In the genomic region with DNA sequence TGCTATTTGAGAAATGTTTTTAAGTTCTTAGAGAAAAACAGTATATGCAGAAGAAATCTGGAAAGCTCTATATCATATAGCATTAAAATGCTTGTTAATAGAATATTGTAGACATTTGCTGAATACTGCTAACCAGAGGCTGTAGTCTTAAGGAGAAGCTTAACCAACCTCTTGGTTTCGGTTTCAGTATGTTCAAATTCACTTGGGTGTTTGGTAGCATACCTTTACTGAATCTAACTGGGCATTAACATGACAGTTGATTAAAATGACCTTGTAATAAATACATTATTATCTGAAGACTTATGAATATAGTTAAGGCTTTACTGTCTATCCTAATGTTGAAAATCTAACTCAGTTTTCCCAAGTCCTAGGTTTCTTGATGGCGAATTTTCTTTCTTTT, we compare ENCODE assay signal across 8 cellular contexts. TPM values are rescaled to one million over a fixed set of nuclear protein-coding genes. Genes with fewer than 3 reads are reported as not detected.
DNase-seq lines count a peak whose midpoint lies in the region; ATAC-seq and TF ChIP-seq lines count a peak whose summit lies in the region.

No MANE protein-coding gene starts in this region.

- no peaks in the 10 kb centered on the region for H3K27me3 ChIP-seq in naive thymus-derived CD4-positive, alpha-beta T cell (ENCODE audit: control insufficient read depth in 2 of 2, insufficient read depth in 2 of 2, low read length in 2 of 2)
- H3K27me3 ChIP-seq in testis = no peaks in the 10 kb centered on the region

- H3K4me3 Mint-ChIP-seq in T-helper 1 cell treated with Interleukin-12 subunit alpha and Interleukin-12 subunit beta and Interleukin-4 antibody, amounts not matched to agents 30 μg/mL and 1 μg/mL, for 36 hours = peak overlapping the region; percentile 64
- peak overlapping the region in 9 of 10 donors; percentile 35 to 100 (median 96) for H3K4me3 Mint-ChIP-seq in naive thymus-derived CD4-positive, alpha-beta T cell

- peak in 4 of 9 donors; percentile 20 to 43 (median 38) for DNase-seq in naive thymus-derived CD4-positive, alpha-beta T cell
- DNase-seq in NCI-H2081 (lab: John Stamatoyannopoulos, UW) (no peak), NCI-H82 treated with DMSO at 0.1 percent for 48 hours (lab: John Stamatoyannopoulos, UW; ENCODE audit: unreplicated experiment) (no peak), testis (no peak)
- DNase-seq in activated CD8-positive, alpha-beta memory T cell treated with anti-CD3 and anti-CD28 coated beads, Interleukin-2, amount 50 U/mL, for 4 hours = no peak

- H3K9me3 Mint-ChIP-seq in T-helper 1 cell treated with Interleukin-12 subunit alpha and Interleukin-12 subunit beta and Interleukin-4 antibody, amounts not matched to agents 30 μg/mL and 1 μg/mL, for 36 hours = no peaks in the 10 kb centered on the region
- H3K9me3 Mint-ChIP-seq in naive thymus-derived CD4-positive, alpha-beta T cell = peaks cover 0 to 2% (median 0%) of the 10 kb centered on the region in 11 donors

- ATAC-seq in GM18511 (IDR thresholded peaks at IDR 0.05; ENCODE audit: unreplicated experiment) = peak; percentile 66
- peak; percentile 64 for ATAC-seq in HG02678 (IDR thresholded peaks at IDR 0.05; ENCODE audit: unreplicated experiment)
- ATAC-seq in naive thymus-derived CD4-positive, alpha-beta T cell = peak; percentile 47

- CTCF ChIA-PET in naive thymus-derived CD4-positive, alpha-beta T cell (lab: Charles Lee) = interaction anchor here (0.7 kb wide), 2 partner anchors 88 to 143 kb away, joined by 3 read pairs; no protein-coding TSS in a partner anchor

- intact Hi-C loops in naive thymus-derived CD4-positive, alpha-beta T cell (cut with micrococcal nuclease) = loop anchor here in 1 of 2 donors (1.0 kb wide), 1 partner anchor 9 kb away; no protein-coding TSS in a partner anchor
- intact Hi-C loops in testis (cut with DNase I; ENCODE audit: low total_unique reads) = no loop called here

- H3K27me3 Mint-ChIP-seq in T-helper 1 cell treated with Interleukin-12 subunit alpha and Interleukin-12 subunit beta and Interleukin-4 antibody, amounts not matched to agents 30 μg/mL and 1 μg/mL, for 36 hours (ENCODE audit: low read depth) = no peaks in the 10 kb centered on the region
- H3K27me3 Mint-ChIP-seq in naive thymus-derived CD4-positive, alpha-beta T cell = no peaks in the 10 kb centered on the region

- H3K27ac Mint-ChIP-seq in T-helper 1 cell treated with Interleukin-12 subunit alpha and Interleukin-12 subunit beta and Interleukin-4 antibody, amounts not matched to agents 30 μg/mL and 1 μg/mL, for 36 hours = peak overlapping the region; percentile 67
- peak overlapping the region in 7 of 9 donors; percentile 28 to 100 (median 99) for H3K27ac Mint-ChIP-seq in naive thymus-derived CD4-positive, alpha-beta T cell

- H3K4me1 ChIP-seq in naive thymus-derived CD4-positive, alpha-beta T cell (ENCODE audit: control insufficient read depth in 2 of 2, insufficient read depth in 2 of 2, low read length in 2 of 2) = peaks cover 14 to 34% of the 10 kb centered on the region in 2 donors
- H3K4me1 ChIP-seq in testis = peaks cover 18% of the 10 kb centered on the region

- WGBS in testis, 2 donors = 75 to 87% methylated on average over 2 of the region's 2 CpGs

- POLR2A ChIA-PET in naive thymus-derived CD4-positive, alpha-beta T cell (lab: Charles Lee) = interaction anchor here (0.7 to 1.7 kb wide), 5 partner anchors 11 to 192 kb away, joined by 3 to 6 read pairs (median 4); no protein-coding TSS in a partner anchor

- H3K27ac ChIP-seq in naive thymus-derived CD4-positive, alpha-beta T cell (ENCODE audit: low read depth, low read length) = peak overlapping the region; percentile 98
- H3K27ac ChIP-seq in testis = peak overlapping the region in 1 of 2 donors; percentile 100

- H3K36me3 Mint-ChIP-seq in T-helper 1 cell treated with Interleukin-12 subunit alpha and Interleukin-12 subunit beta and Interleukin-4 antibody, amounts not matched to agents 30 μg/mL and 1 μg/mL, for 36 hours (ENCODE audit: low read depth) = peaks cover 59% of the 10 kb centered on the region
- peaks cover 17 to 57% (median 41%) of the 10 kb centered on the region in 5 donors for H3K36me3 Mint-ChIP-seq in naive thymus-derived CD4-positive, alpha-beta T cell

- H3K9me3 ChIP-seq in naive thymus-derived CD4-positive, alpha-beta T cell (ENCODE audit: control insufficient read depth in 2 of 3, low read length in 3 of 3) = no peaks in the 10 kb centered on the region
- H3K9me3 ChIP-seq in testis = no peaks in the 10 kb centered on the region

- no peak for TF ChIP-seq CTCF in testis (IDR thresholded peaks at IDR 0.05)

- H3K36me3 ChIP-seq in naive thymus-derived CD4-positive, alpha-beta T cell (ENCODE audit: control insufficient read depth in 2 of 3, insufficient read depth in 3 of 3, low read length in 3 of 3) = peaks cover 0 to 24% (median 14%) of the 10 kb centered on the region in 3 experiments
- H3K36me3 ChIP-seq in testis (ENCODE audit: low read depth, missing control alignments) = no peaks in the 10 kb centered on the region

- peaks cover 43% of the 10 kb centered on the region for H3K4me1 Mint-ChIP-seq in T-helper 1 cell treated with Interleukin-12 subunit alpha and Interleukin-12 subunit beta and Interleukin-4 antibody, amounts not matched to agents 30 μg/mL and 1 μg/mL, for 36 hours (ENCODE audit: low read depth)
- peaks cover 36 to 82% (median 75%) of the 10 kb centered on the region in 7 donors for H3K4me1 Mint-ChIP-seq in naive thymus-derived CD4-positive, alpha-beta T cell

- H3K4me3 ChIP-seq in naive thymus-derived CD4-positive, alpha-beta T cell (ENCODE audit: low read length) = peak overlapping the region; percentile 10
- H3K4me3 ChIP-seq in testis = no peak overlapping the region

- no peak for TF ChIP-seq POLR2A in testis (IDR thresholded peaks at IDR 0.05)

RNA-seq across cellular contexts. Expression of a gene that starts 5.4 kb away (rescaled TPM):
- 100 to 1,000 TPM in 4 of 5 experiments, 10 to 100 TPM in 1; 86.5 to 180 (median 172) TPM for total RNA-seq in naive thymus-derived CD4-positive, alpha-beta T cell
- polyA plus RNA-seq in naive thymus-derived CD4-positive, alpha-beta T cell = 10 to 100 TPM; 32.0 to 36.4 TPM
- total RNA-seq in testis = 10 to 100 TPM; 80.5 to 100.0 TPM
- polyA plus RNA-seq in testis (ENCODE audit: insufficient read depth, low read depth, low replicate concordance) = 36.1 TPM

RNA-seq across cellular contexts. Expression of a gene that starts 31.1 kb away (rescaled TPM):
- total RNA-seq in naive thymus-derived CD4-positive, alpha-beta T cell = 10 to 100 TPM in 1 of 5 experiments, 1 to 10 TPM in 4; 3.1 to 10.9 (median 7.0) TPM
- 1 to 10 TPM; 4.4 to 4.6 TPM for polyA plus RNA-seq in naive thymus-derived CD4-positive, alpha-beta T cell
- 10 to 100 TPM; 49.8 to 66.1 TPM for total RNA-seq in testis
- polyA plus RNA-seq in testis (ENCODE audit: insufficient read depth, low read depth, low replicate concordance) = 79.7 TPM

Comparison
In these comparisons a context has a peak if more than half of its experiments do, and no peak if none do; other contexts are left out.
1. RNA of a gene that starts 31.1 kb away (total RNA-seq): 49.8 to 66.1 TPM in testis; 3.1 to 10.9 TPM in naive thymus-derived CD4-positive, alpha-beta T cell; every median in the first group is over 4 times any median in the second.
2. Peak in every context shown above with its lines, with median percentiles within 50 percentile points of each other: ATAC-seq.